30 cellular contexts compared by ENCODE assay signal in genomic region chr6:142240203-142240602, GRCh38.
"Had no signal": no experiment of that assay in that cellular context is flagged by ENCODE, and none has a peak within 500 bp of the region (broad histone marks: within the 10 kb centered on the region; RNA-seq: fewer than 3 reads in every experiment).

No MANE protein-coding gene starts in this region.

- H3K27ac ChIP-seq: body of pancreas, esophagus muscularis mucosa, foreskin keratinocyte, gastrocnemius medialis, heart left ventricle, WERI-Rb-1 had no signal

- ATAC-seq: activated CD4-positive, CD25-positive, alpha-beta regulatory T cell treated with anti-CD3 and anti-CD28 coated beads, Interleukin-2, amount 50 U/mL, for 24 hours; activated CD8-positive, alpha-beta T cell treated with anti-CD3 and anti-CD28 coated beads for 36 hours; activated T-cell treated with anti-CD3 and anti-CD28 coated beads, Interleukin-2, amount 50 U/mL, for 4 hours; activated T-helper 17 cell treated with anti-CD3 and anti-CD28 coated beads, Interleukin-2, amount 50 U/mL, for 72 hours; body of pancreas; effector memory CD8-positive, alpha-beta T cell; foreskin keratinocyte; gastrocnemius medialis; heart left ventricle had no signal

- H3K9me3 ChIP-seq: body of pancreas, esophagus muscularis mucosa, gastrocnemius medialis, heart left ventricle had no signal

- H3K4me1 ChIP-seq: body of pancreas, esophagus muscularis mucosa, gastrocnemius medialis had no signal

- H3K4me3 ChIP-seq: body of pancreas, esophagus muscularis mucosa, gastrocnemius medialis, heart left ventricle had no signal

- FAIRE-seq: colon had no signal

- H3K36me3 ChIP-seq: esophagus muscularis mucosa, gastrocnemius medialis, heart left ventricle, WERI-Rb-1 had no signal

- H3K27me3 ChIP-seq: body of pancreas, esophagus muscularis mucosa, foreskin keratinocyte, gastrocnemius medialis, heart left ventricle had no signal

- DNase-seq: activated B cell treated with CpG ODN at 0.5 μM for 24 hours; activated CD4-positive, alpha-beta T cell treated with anti-CD3 and anti-CD28 coated beads for 48 hours; activated CD4-positive, alpha-beta T cell treated with anti-CD3 and anti-CD28 coated beads, Interleukin-2, amount 50 U/mL, for 1 hour; activated CD4-positive, alpha-beta T cell treated with anti-CD3 and anti-CD28 coated beads, Interleukin-2, amount 50 U/mL, for 48 hours; activated CD8-positive, alpha-beta memory T cell treated with anti-CD3 and anti-CD28 coated beads for 24 hours; activated CD8-positive, alpha-beta T cell treated with anti-CD3 and anti-CD28 coated beads for 36 hours; activated effector memory CD4-positive, alpha-beta T cell treated with Interleukin-2 at 50 U/mL for 16 hours; activated gamma-delta T cell treated with Interleukin-2 at 50 U/mL for 16 hours; activated naive CD4-positive, alpha-beta T cell treated with anti-CD3 and anti-CD28 coated beads, Interleukin-2, amount 50 U/mL, for 16 hours; activated naive CD4-positive, alpha-beta T cell treated with Interleukin-2 at 50 U/mL for 16 hours; activated T-cell treated with anti-CD3 and anti-CD28 coated beads, Interleukin-2, amount 50 U/mL, for 4 hours; amniotic stem cell; anterior cingulate cortex; body of pancreas; caudate nucleus; cortex of kidney; dermis blood vessel endothelial cell; effector CD4-positive, alpha-beta T cell; effector memory CD8-positive, alpha-beta T cell; erythroblast; foreskin keratinocyte; gastrocnemius medialis; glutamatergic neuron; heart left ventricle; T1000; WERI-Rb-1 had no signal
